25 cellular contexts compared by ENCODE assay signal in the genomic region with DNA sequence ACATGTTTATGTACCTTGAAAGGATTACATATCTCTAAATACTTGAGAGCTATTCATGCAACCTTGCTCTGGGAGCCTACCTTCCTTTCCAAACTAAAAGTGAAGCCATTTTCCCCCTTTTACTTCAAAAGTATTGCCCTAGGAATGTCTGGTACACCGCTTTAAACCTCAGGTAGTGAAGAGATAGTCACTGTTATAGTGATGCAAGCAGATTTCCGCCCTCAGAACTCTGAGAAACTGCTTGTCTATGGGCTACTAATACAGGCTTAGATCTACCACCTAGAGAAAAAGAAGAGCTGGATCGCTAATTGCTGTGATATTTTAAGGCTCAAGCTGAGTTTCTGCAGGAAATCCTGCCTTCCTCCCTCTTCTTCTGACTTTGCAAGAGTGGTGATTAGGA.
"Had no signal": no experiment of that assay in that cellular context is flagged by ENCODE, and none has a peak within 500 bp of the region (broad histone marks: within the 10 kb centered on the region; RNA-seq: fewer than 3 reads in every experiment).

No MANE protein-coding gene starts in this region.

- H3K4me1 Mint-ChIP-seq: activated naive CD8-positive, alpha-beta T cell treated with anti-CD3 and anti-CD28 coated beads, Interleukin-2, amount 50 U/mL, for 24 hours; T-helper 17 cell had no signal

- H3K27me3 ChIP-seq: ascending aorta, body of pancreas, Peyer's patch had no signal

- H3K4me1 ChIP-seq: ascending aorta, body of pancreas, Peyer's patch had no signal

- DNase-seq: activated CD4-positive, alpha-beta T cell treated with anti-CD3 and anti-CD28 coated beads for 48 hours; activated CD4-positive, alpha-beta T cell treated with anti-CD3 and anti-CD28 coated beads, Interleukin-2, amount 50 U/mL, for 4 hours; activated CD4-positive, CD25-positive, alpha-beta regulatory T cell treated with anti-CD3 and anti-CD28 coated beads, Interleukin-2, amount 50 U/mL, for 72 hours; activated CD8-positive, alpha-beta memory T cell treated with anti-CD3 and anti-CD28 coated beads, Interleukin-2, amount 50 U/mL, for 48 hours; activated CD8-positive, alpha-beta T cell treated with anti-CD3 and anti-CD28 coated beads, Interleukin-2, amount 10 ng/mL, durations not matched to agents 7 days and 5 days; activated naive CD4-positive, alpha-beta T cell; activated naive CD8-positive, alpha-beta T cell treated with anti-CD3 and anti-CD28 coated beads, Interleukin-2, amount 50 U/mL, for 24 hours; activated T-cell treated with anti-CD3 and anti-CD28 coated beads, Interleukin-2, amount 50 U/mL, for 1 hour; amniotic stem cell; body of pancreas; MM.1S; NCI-H1105; NCI-H1436; NCI-H1694 treated with DMSO at 0.1 percent for 48 hours; NCI-H2029 treated with DMSO at 0.1 percent for 48 hours; NCI-H510A treated with DMSO at 0.1 percent for 48 hours; NCI-H69; NK-92 treated with Interleukin-12 subunit alpha and Interleukin-12 subunit beta, amount 100 ng/mL, for 24 hours; Peyer's patch; SIG-M5; T-helper 17 cell; T-helper 9 cell had no signal

- H3K4me3 Mint-ChIP-seq: activated CD8-positive, alpha-beta T cell treated with anti-CD3 and anti-CD28 coated beads, Interleukin-2, amount 10 ng/mL, durations not matched to agents 7 days and 5 days; activated naive CD8-positive, alpha-beta T cell treated with anti-CD3 and anti-CD28 coated beads, Interleukin-2, amount 50 U/mL, for 24 hours; T-helper 17 cell; WTC11 had no signal

- H3K36me3 ChIP-seq: ascending aorta, Peyer's patch had no signal

- H3K9me3 Mint-ChIP-seq: activated naive CD8-positive, alpha-beta T cell treated with anti-CD3 and anti-CD28 coated beads, Interleukin-2, amount 50 U/mL, for 24 hours; WTC11 had no signal

- H3K27ac ChIP-seq: ascending aorta, body of pancreas, Peyer's patch had no signal

- H3K4me3 ChIP-seq: ascending aorta, body of pancreas, Peyer's patch had no signal

- H3K36me3 Mint-ChIP-seq: WTC11 had no signal

- H3K9me3 ChIP-seq: ascending aorta, body of pancreas, Peyer's patch had no signal

- ATAC-seq: activated CD8-positive, alpha-beta T cell treated with anti-CD3 and anti-CD28 coated beads, Interleukin-2, amount 10 ng/mL, durations not matched to agents 7 days and 5 days; activated naive CD4-positive, alpha-beta T cell treated with anti-CD3 and anti-CD28 coated beads, Interleukin-2, amount 50 U/mL, for 72 hours; activated naive CD8-positive, alpha-beta T cell treated with anti-CD3 and anti-CD28 coated beads, Interleukin-2, amount 50 U/mL, for 24 hours; body of pancreas; T-helper 17 cell; WTC11 had no signal

- H3K27ac Mint-ChIP-seq: activated CD8-positive, alpha-beta T cell treated with anti-CD3 and anti-CD28 coated beads, Interleukin-2, amount 10 ng/mL, durations not matched to agents 7 days and 5 days; activated naive CD4-positive, alpha-beta T cell treated with anti-CD3 and anti-CD28 coated beads, Interleukin-2, amount 50 U/mL, for 72 hours; activated naive CD8-positive, alpha-beta T cell treated with anti-CD3 and anti-CD28 coated beads, Interleukin-2, amount 50 U/mL, for 24 hours; T-helper 17 cell; WTC11 had no signal
